ENCODE assay signal across 6 cellular contexts in genomic region chr9:128891354-128892222, GRCh38. TPM values are rescaled to one million over a fixed set of nuclear protein-coding genes. Genes with fewer than 3 reads are reported as not detected.
DNase-seq lines count a peak whose midpoint lies in the region; ATAC-seq lines count a peak whose summit lies in the region.
"Had no signal": no experiment of that assay in that cellular context is flagged by ENCODE, and none has a peak within 500 bp of the region (broad histone marks: within the 10 kb centered on the region; RNA-seq: fewer than 3 reads in every experiment).

No MANE protein-coding gene starts in this region.

- H3K4me3 Mint-ChIP-seq in activated T-helper 17 cell treated with anti-CD3 and anti-CD28 coated beads, Interleukin-2, amount 50 U/mL, for 72 hours, result no peak overlapping the region

- H3K9me3 Mint-ChIP-seq in activated T-helper 17 cell treated with anti-CD3 and anti-CD28 coated beads, Interleukin-2, amount 50 U/mL, for 72 hours, result no peaks in the 10 kb centered on the region

- peak overlapping the region in 1 of 2 donors; percentile 59 for H3K4me3 ChIP-seq in stomach smooth muscle (ENCODE audit: low read length in 2 of 2)

- H3K36me3 ChIP-seq in stomach smooth muscle (ENCODE audit: control insufficient read depth in 2 of 2, insufficient read depth in 2 of 2, low read length in 2 of 2), result peaks cover 15 to 20% of the 10 kb centered on the region in 2 donors

- H3K27ac Mint-ChIP-seq in activated T-helper 17 cell treated with anti-CD3 and anti-CD28 coated beads, Interleukin-2, amount 50 U/mL, for 72 hours, result peak overlapping the region; percentile 52

- H3K9me3 ChIP-seq in stomach smooth muscle (ENCODE audit: control insufficient read depth in 2 of 2, low read length in 2 of 2), result no peaks in the 10 kb centered on the region

- peaks cover 61% of the 10 kb centered on the region for H3K36me3 Mint-ChIP-seq in activated T-helper 17 cell treated with anti-CD3 and anti-CD28 coated beads, Interleukin-2, amount 50 U/mL, for 72 hours (ENCODE audit: low read depth)

- peaks cover 36% of the 10 kb centered on the region for H3K4me1 ChIP-seq in stomach smooth muscle (ENCODE audit: control insufficient read depth, insufficient read depth, low read length)

- ATAC-seq in activated T-helper 17 cell treated with anti-CD3 and anti-CD28 coated beads, Interleukin-2, amount 50 U/mL, for 72 hours (replicated peaks), result no peak
- ATAC-seq in esophagus mucosa, result peak; percentile 3

- DNase-seq in activated CD4-positive, CD25-positive, alpha-beta regulatory T cell treated with anti-CD3 and anti-CD28 coated beads, Interleukin-2, amount 50 U/mL, for 72 hours, result no peak
- DNase-seq in epidermal melanocyte (ENCODE audit: insufficient read length, low spot score), result no peak

- H3K9ac ChIP-seq in stomach smooth muscle (ENCODE audit: low read length in 2 of 2), result peak overlapping the region in 1 of 2 donors; percentile 47

- no peaks in the 10 kb centered on the region for H3K27me3 Mint-ChIP-seq in activated T-helper 17 cell treated with anti-CD3 and anti-CD28 coated beads, Interleukin-2, amount 50 U/mL, for 72 hours

- H3K27me3 ChIP-seq in stomach smooth muscle (ENCODE audit: control insufficient read depth in 1 of 2, insufficient read depth in 2 of 2, low read length in 2 of 2), result no peaks in the 10 kb centered on the region

- peak overlapping the region; percentile 75 for H3K27ac ChIP-seq in stomach smooth muscle (ENCODE audit: low read length)
- H3K27ac ChIP-seq: HL-60 had no signal

- peaks cover 17% of the 10 kb centered on the region for H3K4me1 Mint-ChIP-seq in activated T-helper 17 cell treated with anti-CD3 and anti-CD28 coated beads, Interleukin-2, amount 50 U/mL, for 72 hours

RNA-seq across cellular contexts. Expression of gene LRRC8A, which starts 9.7 kb away (rescaled TPM):
- 10 to 100 TPM; 19.3 to 24.5 TPM for total RNA-seq in activated T-helper 17 cell treated with anti-CD3 and anti-CD28 coated beads, Interleukin-2, amount 50 U/mL, for 72 hours
- 75.8 TPM for total RNA-seq in esophagus mucosa

RNA-seq across cellular contexts. Expression of gene KYAT1, which starts 9.8 kb away (rescaled TPM):
- total RNA-seq in activated T-helper 17 cell treated with anti-CD3 and anti-CD28 coated beads, Interleukin-2, amount 50 U/mL, for 72 hours, result 10 to 100 TPM; 20.1 to 29.6 TPM
- 3.7 TPM for total RNA-seq in esophagus mucosa

RNA-seq across cellular contexts. Expression of gene PHYHD1, which starts 29.2 kb away (rescaled TPM):
- total RNA-seq in activated T-helper 17 cell treated with anti-CD3 and anti-CD28 coated beads, Interleukin-2, amount 50 U/mL, for 72 hours, result under 1 TPM in 1 of 2 donors, not detected in 1; 0.77 TPM
- total RNA-seq in esophagus mucosa, result 12.4 TPM

RNA-seq across cellular contexts. Expression of gene DOLK, which starts 55.8 kb away (rescaled TPM):
- total RNA-seq in activated T-helper 17 cell treated with anti-CD3 and anti-CD28 coated beads, Interleukin-2, amount 50 U/mL, for 72 hours, result 1 to 10 TPM; 5.3 to 8.5 TPM
- total RNA-seq in esophagus mucosa, result 9.2 TPM

RNA-seq across cellular contexts. Expression of gene NUP188, which starts 55.9 kb away (rescaled TPM):
- total RNA-seq in activated T-helper 17 cell treated with anti-CD3 and anti-CD28 coated beads, Interleukin-2, amount 50 U/mL, for 72 hours, result 100 to 1,000 TPM; 110 to 115 TPM
- total RNA-seq in esophagus mucosa, result 43.5 TPM
